8 cellular contexts compared by ENCODE assay signal in genomic region chr19:3450796-3451411, GRCh38. TPM values are rescaled to one million over a fixed set of nuclear protein-coding genes. Genes with fewer than 3 reads are reported as not detected.
DNase-seq lines count a peak whose midpoint lies in the region; ATAC-seq and TF ChIP-seq lines count a peak whose summit lies in the region.

No MANE protein-coding gene starts in this region.

- intact Hi-C loops in dorsolateral prefrontal cortex (cut with DNase I), result no loop called here

- H3K9me3 ChIP-seq in AG04450 (ENCODE audit: control insufficient read depth, insufficient read depth, low read length) (no peaks in the 10 kb centered on the region; the same call in 1 of the 2 replicates), muscle layer of colon (ENCODE audit: low read length) (no peaks in the 10 kb centered on the region)

- peaks cover 3% of the 10 kb centered on the region for H3K4me1 ChIP-seq in muscle layer of colon (ENCODE audit: insufficient read depth, low read length)

- H3K4me3 ChIP-seq in AG04450 (ENCODE audit: low read depth, low read length), result no peak overlapping the region
- H3K4me3 ChIP-seq in NB4 (ENCODE audit: low read depth, low read length), result no peak overlapping the region
- H3K4me3 ChIP-seq in dorsolateral prefrontal cortex, result no peak overlapping the region
- H3K4me3 ChIP-seq in muscle layer of colon (ENCODE audit: low read depth in 1 of 2, low read length in 2 of 2), result no peak overlapping the region

- no peak for ATAC-seq in HG03025 (IDR thresholded peaks at IDR 0.05; ENCODE audit: low FRiP score, unreplicated experiment)

- CTCF ChIA-PET in AG04450 (lab: Charles Lee), result interaction anchor here (1.0 to 1.7 kb wide), 3 partner anchors 21 to 34 kb away, joined by 3 to 5 read pairs (median 4); no protein-coding TSS in a partner anchor

- H3K36me3 ChIP-seq in muscle layer of colon (ENCODE audit: insufficient read depth, low read length), result peaks cover 60% of the 10 kb centered on the region

- POLR2A ChIA-PET in AG04450 (lab: Yijun Ruan, JAX), result interaction anchor here (0.6 kb wide), 1 partner anchor 32 kb away, joined by 3 read pairs; the partner anchor contains the start of gene SMIM44

- no peak overlapping the region for H3K9ac ChIP-seq in muscle layer of colon (ENCODE audit: low read length)

- DNase-seq in AG04450 (ENCODE audit: low read depth, low spot score) (peak; percentile 99), NB4 (ENCODE audit: low read depth) (peak; percentile 44), dorsolateral prefrontal cortex (peak in 6 of 10 donors; percentile 26 to 76 (median 60)), cortex of kidney (lab: John Stamatoyannopoulos, UW) (no peak), GM13976 (ENCODE audit: low spot score) (no peak)
- no peak for DNase-seq in NK-92 treated with Interleukin-12 subunit alpha and Interleukin-12 subunit beta, amount 100 ng/mL, for 24 hours (lab: John Stamatoyannopoulos, UW)

- TF ChIP-seq POLR2A in NB4 (IDR thresholded peaks at IDR 0.05; ENCODE audit: extremely low read depth, insufficient read length), result no peak

- TF ChIP-seq CTCF in AG04450 (IDR thresholded peaks at IDR 0.05; ENCODE audit: low read depth, low read length), result no peak
- no peak for TF ChIP-seq CTCF in NB4 (IDR thresholded peaks at IDR 0.05; ENCODE audit: low read depth, low read length)
- no peak for TF ChIP-seq CTCF in dorsolateral prefrontal cortex (IDR thresholded peaks at IDR 0.05 in 54 of 56, conservative IDR thresholded peaks at IDR 0.05 in 2 of 56; ENCODE audit: low read depth in 1 of 56, partially characterized antibody in 56 of 56)
- TF ChIP-seq CTCF in GM13976 (IDR thresholded peaks at IDR 0.05; ENCODE audit: borderline replicate concordance, control extremely low read depth, extremely low read depth, insufficient read depth, missing control alignments), result no peak

- H3K27ac ChIP-seq in AG04450 (ENCODE audit: low read depth, low read length) (peak overlapping the region; percentile 98), dorsolateral prefrontal cortex (peak overlapping the region in 58 of 59 donors; percentile 8 to 87 (median 69)), muscle layer of colon (ENCODE audit: low read depth, low read length) (peak overlapping the region; percentile 36)

- H3K27me3 ChIP-seq in AG04450 (ENCODE audit: control insufficient read depth, insufficient read depth, low read length), result no peaks in the 10 kb centered on the region
- no peaks in the 10 kb centered on the region for H3K27me3 ChIP-seq in dorsolateral prefrontal cortex
- no peaks in the 10 kb centered on the region for H3K27me3 ChIP-seq in muscle layer of colon (ENCODE audit: control insufficient read depth in 1 of 2, insufficient read depth in 2 of 2, low read length in 2 of 2)

- in situ Hi-C loops in GM13976 (cut with MboI; ENCODE audit: low sequenced_read_pairs, unreplicated experiment), result no loop called here

RNA-seq across cellular contexts. Expression of gene SMIM24, which starts 29.4 kb away (rescaled TPM):
- polyA plus RNA-seq in AG04450 (2011; rRNA removed), result 0.19 TPM in 1 of 2 replicates, not detected in the other
- polyA minus RNA-seq in AG04450 (2011; rRNA and poly(A)+ RNA removed), result not detected in 2 replicates
- total RNA-seq in dorsolateral prefrontal cortex, result 10 to 100 TPM in 4 of 120 experiments, 1 to 10 TPM in 112, under 1 TPM in 3, not detected in 1; 0.80 to 14.7 (median 4.2) TPM

RNA-seq across cellular contexts. Expression of gene SMIM44, which starts 32.3 kb away (rescaled TPM):
- not detected in 2 replicates for polyA plus RNA-seq in AG04450 (2011; rRNA removed)
- not detected in 2 replicates for polyA minus RNA-seq in AG04450 (2011; rRNA and poly(A)+ RNA removed)
- total RNA-seq in dorsolateral prefrontal cortex, result 1 to 10 TPM in 2 of 120 experiments, not detected in 118; 1.4 to 1.6 TPM

RNA-seq across cellular contexts. Expression of gene DOHH, which starts 49.6 kb away (rescaled TPM):
- 3.4 and 4.2 TPM in 2 replicates for polyA plus RNA-seq in AG04450 (2011; rRNA removed)
- polyA minus RNA-seq in AG04450 (2011; rRNA and poly(A)+ RNA removed), result 1.2 and 1.4 TPM in 2 replicates
- 10 to 100 TPM; 16.9 to 48.4 (median 26.1) TPM for total RNA-seq in dorsolateral prefrontal cortex

RNA-seq across cellular contexts. Expression of gene FZR1, which starts 55.2 kb away (rescaled TPM):
- polyA plus RNA-seq in AG04450 (2011; rRNA removed), result 21.2 and 31.3 TPM in 2 replicates
- 16.5 and 28.0 TPM in 2 replicates for polyA minus RNA-seq in AG04450 (2011; rRNA and poly(A)+ RNA removed)
- 10 to 100 TPM; 46.4 to 99.1 (median 71.7) TPM for total RNA-seq in dorsolateral prefrontal cortex

Comparison
In these comparisons a context has a peak if more than half of its experiments do, and no peak if none do; other contexts are left out.
1. DNase-seq: peak in AG04450 (single experiment), NB4 (single experiment) and dorsolateral prefrontal cortex (6 of 10); none in NK-92 treated with Interleukin-12 subunit alpha and Interleukin-12 subunit beta, amount 100 ng/mL, for 24 hours (single experiment), cortex of kidney (single experiment) and GM13976 (single experiment).
2. H3K27ac ChIP-seq: peak in every context shown above with its lines; median percentile 98 in AG04450; 69 in dorsolateral prefrontal cortex; 36 in muscle layer of colon.